Comparison of ENCODE assay signal across 8 cellular contexts in genomic region chr12:19440916-19441315, GRCh38. TPM values are rescaled to one million over a fixed set of nuclear protein-coding genes. Genes with fewer than 3 reads are reported as not detected.
DNase-seq lines count a peak whose midpoint lies in the region; ATAC-seq and TF ChIP-seq lines count a peak whose summit lies in the region.

No MANE protein-coding gene starts in this region.

- peaks cover 26% of the 10 kb centered on the region for H3K36me3 ChIP-seq in BLaER1

- TF ChIP-seq CTCF in dorsolateral prefrontal cortex (IDR thresholded peaks at IDR 0.05 in 54 of 56, conservative IDR thresholded peaks at IDR 0.05 in 2 of 56; ENCODE audit: low read depth in 1 of 56, partially characterized antibody in 56 of 56) (no peak), nephron (IDR thresholded peaks at IDR 0.05; ENCODE audit: unreplicated experiment in 3 of 3) (no peak)

- H3K27me3 ChIP-seq in BLaER1: no peaks in the 10 kb centered on the region
- no peaks in the 10 kb centered on the region for H3K27me3 ChIP-seq in dorsolateral prefrontal cortex

- no peaks in the 10 kb centered on the region for H3K9me3 ChIP-seq in BLaER1

- H3K27ac ChIP-seq in BLaER1 (peak overlapping the region; percentile 90; the same call in 1 of the 2 replicates), dorsolateral prefrontal cortex (peak overlapping the region in 28 of 59 donors; percentile 88 to 98 (median 94))

- H3K9me3 Mint-ChIP-seq in nephron: no peaks in the 10 kb centered on the region

- H3K4me2 ChIP-seq in BLaER1: peak overlapping the region; percentile 79

- peaks cover 17% of the 10 kb centered on the region for H3K4me1 ChIP-seq in BLaER1

- no peak for ATAC-seq in GM21423 (IDR thresholded peaks at IDR 0.05; ENCODE audit: unreplicated experiment)

- H3K9ac ChIP-seq in BLaER1: peak overlapping the region; percentile 87

- peak overlapping the region; percentile 98 to 100 (median 99) for H3K4me3 Mint-ChIP-seq in nephron

- H3K4me1 Mint-ChIP-seq in nephron: peaks cover 24% of the 10 kb centered on the region

- H3K27ac Mint-ChIP-seq in nephron: peak overlapping the region; percentile 97 to 99 (median 99)

- intact Hi-C loops in dorsolateral prefrontal cortex (cut with DNase I): no loop called here

- H3K36me3 Mint-ChIP-seq in nephron (ENCODE audit: low read depth): peaks cover 25% of the 10 kb centered on the region

- H3K4me3 ChIP-seq in BLaER1: peak overlapping the region; percentile 83
- H3K4me3 ChIP-seq in dorsolateral prefrontal cortex: peak overlapping the region; percentile 42 to 100 (median 92)

- DNase-seq in NAMALWA (ENCODE audit: low spot score): peak; percentile 22
- no peak for DNase-seq in dorsolateral prefrontal cortex
- no peak for DNase-seq in NCI-H1105 (lab: John Stamatoyannopoulos, UW)
- DNase-seq in SHP77 treated with DMSO at 0.1 percent for 48 hours (lab: John Stamatoyannopoulos, UW): no peak
- no peak for DNase-seq in SW 1271 (lab: John Stamatoyannopoulos, UW)

- peaks cover 58% of the 10 kb centered on the region for H4K20me1 ChIP-seq in BLaER1

- peaks cover 4% of the 10 kb centered on the region for H3K27me3 Mint-ChIP-seq in nephron (ENCODE audit: low read depth)

RNA-seq across cellular contexts. Expression of gene AEBP2, which starts 1.6 kb away (rescaled TPM):
- 10 to 100 TPM; 47.9 to 93.2 (median 69.6) TPM for total RNA-seq in dorsolateral prefrontal cortex
